ENCODE assay signal across 17 cellular contexts in genomic region chr4:74112399-74113090, GRCh38. TPM values are rescaled to one million over a fixed set of nuclear protein-coding genes. Genes with fewer than 3 reads are reported as not detected.
A peak's percentile ranks its signal among the peaks of the same experiment; 100 is the strongest.
DNase-seq lines count a peak whose midpoint lies in the region; ATAC-seq and TF ChIP-seq lines count a peak whose summit lies in the region.
"Had no signal": no experiment of that assay in that cellular context is flagged by ENCODE, and none has a peak within 500 bp of the region (broad histone marks: within the 10 kb centered on the region; RNA-seq: fewer than 3 reads in every experiment).

No MANE protein-coding gene starts in this region.

- peak overlapping the region in 9 of 10 donors; percentile 48 to 87 (median 76) for H3K27ac ChIP-seq in heart right ventricle
- H3K27ac ChIP-seq in cingulate gyrus (ENCODE audit: low read depth, low read length): peak overlapping the region; percentile 34

- no peaks in the 10 kb centered on the region for H3K27me3 Mint-ChIP-seq in type B pancreatic cell

- intact Hi-C loops in heart right ventricle (cut with DNase I) (no loop called here), Right ventricle myocardium superior (cut with DNase I) (no loop called here)

- TF ChIP-seq CTCF in heart right ventricle (IDR thresholded peaks at IDR 0.05): no peak
- no peak for TF ChIP-seq CTCF in type B pancreatic cell (conservative IDR thresholded peaks at IDR 0.05)

- H3K36me3 Mint-ChIP-seq in type B pancreatic cell: no peaks in the 10 kb centered on the region
- H3K36me3 Mint-ChIP-seq: activated naive CD4-positive, alpha-beta T cell treated with anti-CD3 and anti-CD28 coated beads, Interleukin-2, amount 50 U/mL, for 24 hours; natural killer cell had no signal

- H3K9me3 Mint-ChIP-seq in type B pancreatic cell: no peaks in the 10 kb centered on the region
- H3K9me3 Mint-ChIP-seq: activated naive CD4-positive, alpha-beta T cell treated with anti-CD3 and anti-CD28 coated beads, Interleukin-2, amount 50 U/mL, for 24 hours; natural killer cell had no signal

- H3K4me3 Mint-ChIP-seq in type B pancreatic cell: no peak overlapping the region
- H3K4me3 Mint-ChIP-seq: activated naive CD4-positive, alpha-beta T cell treated with anti-CD3 and anti-CD28 coated beads, Interleukin-2, amount 50 U/mL, for 24 hours; natural killer cell had no signal

- WGBS in heart right ventricle, 2 donors: 94 to 97% methylated on average over 3 of the region's 3 CpGs

- H3K4me1 Mint-ChIP-seq in type B pancreatic cell (ENCODE audit: unreplicated experiment): peaks cover 20% of the 10 kb centered on the region
- H3K4me1 Mint-ChIP-seq: activated naive CD4-positive, alpha-beta T cell treated with anti-CD3 and anti-CD28 coated beads, Interleukin-2, amount 50 U/mL, for 24 hours; natural killer cell had no signal

- ATAC-seq in heart right ventricle: no peak
- no peak for ATAC-seq in Right ventricle myocardium superior (ENCODE audit: poor library complexity)
- ATAC-seq: activated CD4-positive, CD25-positive, alpha-beta regulatory T cell treated with anti-CD3 and anti-CD28 coated beads, Interleukin-2, amount 50 U/mL, for 24 hours; natural killer cell had no signal

- H3K27ac Mint-ChIP-seq in type B pancreatic cell: peak overlapping the region; percentile 65
- H3K27ac Mint-ChIP-seq: activated naive CD4-positive, alpha-beta T cell treated with anti-CD3 and anti-CD28 coated beads, Interleukin-2, amount 50 U/mL, for 24 hours; natural killer cell had no signal

- no peaks in the 10 kb centered on the region for H3K36me3 ChIP-seq in heart right ventricle

- DNase-seq in heart right ventricle (no peak), Right ventricle myocardium superior (no peak), kidney tubule cell (ENCODE audit: low spot score) (peak; percentile 75), type B pancreatic cell (ENCODE audit: extremely low spot score, unreplicated experiment) (no peak), HuH-7 (ENCODE audit: low spot score) (no peak), AML-193 (lab: John Stamatoyannopoulos, UW) (no peak), DMS153 (lab: John Stamatoyannopoulos, UW) (no peak)
- DNase-seq: natural killer cell; NCI-H187 treated with DMSO at 0.1 percent for 48 hours; NCI-H524 treated with DMSO at 0.1 percent for 48 hours; stimulated activated naive CD4-positive, alpha-beta T cell had no signal

- peaks cover 15 to 68% (median 58%) of the 10 kb centered on the region in 9 donors for H3K4me1 ChIP-seq in heart right ventricle

- no peak overlapping the region for H3K4me3 ChIP-seq in heart right ventricle
- H3K4me3 ChIP-seq: dorsolateral prefrontal cortex had no signal

- H3K27me3 ChIP-seq in heart right ventricle: no peaks in the 10 kb centered on the region
- H3K27me3 ChIP-seq: dorsolateral prefrontal cortex had no signal

- H3K9me3 ChIP-seq in heart right ventricle: no peaks in the 10 kb centered on the region

RNA-seq across cellular contexts. Expression of gene CXCL2, which starts 13.6 kb away (rescaled TPM):
- total RNA-seq in heart right ventricle: 10 to 100 TPM in 7 of 10 donors, 1 to 10 TPM in 3; 8.1 to 37.2 (median 13.4) TPM
- polyA plus RNA-seq in heart right ventricle: 10 to 100 TPM in 1 of 2 donors, 1 to 10 TPM in 1; 7.7 to 28.5 TPM
- 7.4 TPM for total RNA-seq in Right ventricle myocardium superior
- 5.4 and 6.6 TPM in 2 replicates for total RNA-seq in type B pancreatic cell (ENCODE audit: low replicate concordance)
- total RNA-seq: A172; T-helper 1 cell treated with Interleukin-12 subunit alpha and Interleukin-12 subunit beta and Interleukin-4 antibody, amounts not matched to agents 30 ng/mL and 1 ng/mL, for 36 hours had no signal

RNA-seq across cellular contexts. Expression of gene MTHFD2L, which starts 45.4 kb away (rescaled TPM):
- 10 to 100 TPM in 8 of 10 donors, 1 to 10 TPM in 2; 8.1 to 19.3 (median 12.5) TPM for total RNA-seq in heart right ventricle
- 1 to 10 TPM; 5.7 to 9.7 TPM for polyA plus RNA-seq in heart right ventricle
- total RNA-seq in Right ventricle myocardium superior: 9.1 TPM
- 11.2 and 14.6 TPM in 2 replicates for total RNA-seq in type B pancreatic cell (ENCODE audit: low replicate concordance)
